In genomic region chrX:10160221-10160620, GRCh38 we compare ENCODE assay signal across 14 cellular contexts.
"Had no signal": no experiment of that assay in that cellular context is flagged by ENCODE, and none has a peak within 500 bp of the region (broad histone marks: within the 10 kb centered on the region; RNA-seq: fewer than 3 reads in every experiment).

No MANE protein-coding gene starts in this region.

- H3K4me1 ChIP-seq: lower lobe of right lung, prostate gland had no signal

- H3K27ac Mint-ChIP-seq: naive thymus-derived CD4-positive, alpha-beta T cell had no signal

- H2AFZ ChIP-seq: hepatocyte had no signal

- H3K4me3 ChIP-seq: adrenal gland, gastroesophageal sphincter, hepatocyte, lower lobe of right lung, prostate gland had no signal

- H3K36me3 ChIP-seq: adrenal gland, gastroesophageal sphincter, lower lobe of right lung, prostate gland had no signal

- H3K4me3 Mint-ChIP-seq: naive thymus-derived CD4-positive, alpha-beta T cell had no signal

- H3K4me2 ChIP-seq: hepatocyte had no signal

- H3K27me3 ChIP-seq: hepatocyte had no signal

- ATAC-seq: gastroesophageal sphincter; lower lobe of right lung; naive thymus-derived CD4-positive, alpha-beta T cell; stimulated activated naive CD8-positive, alpha-beta T cell treated with anti-CD3 and anti-CD28 coated beads, Interleukin-15, Interleukin-2, amounts not matched to agents 100 U/mL and 50 U/mL, for 24 hours had no signal

- DNase-seq: activated CD4-positive, alpha-beta T cell treated with anti-CD3 and anti-CD28 coated beads, Interleukin-2, amount 50 U/mL, for 1 hour; activated naive CD4-positive, alpha-beta T cell treated with anti-CD3 and anti-CD28 coated beads, Interleukin-2, amount 50 U/mL, for 16 hours; adrenal gland; effector CD8-positive, alpha-beta T cell; lower lobe of right lung; naive thymus-derived CD4-positive, alpha-beta T cell; stimulated activated CD4-positive, alpha-beta T cell treated with anti-CD3 and anti-CD28 coated beads, Interleukin-4, amount 100 ng/mL, for 1 hour; stimulated activated CD8-positive, alpha-beta memory T cell treated with anti-CD3 and anti-CD28 coated beads, Interleukin-4, amount 100 ng/mL, for 48 hours; stimulated activated naive CD8-positive, alpha-beta T cell treated with anti-CD3 and anti-CD28 coated beads, Interleukin-15, Interleukin-2, amounts not matched to agents 100 U/mL and 50 U/mL, for 24 hours; T-helper 2 cell had no signal

- H3K27ac ChIP-seq: adrenal gland, epithelial cell of prostate, gastroesophageal sphincter, hepatocyte, lower lobe of right lung, prostate gland had no signal

- H3K79me2 ChIP-seq: hepatocyte had no signal

- H3K9me3 ChIP-seq: adrenal gland, gastroesophageal sphincter, lower lobe of right lung, prostate gland had no signal
